Comparison of ENCODE assay signal across 8 cellular contexts in genomic region chr12:40622246-40622838, GRCh38.
DNase-seq lines count a peak whose midpoint lies in the region; ATAC-seq and TF ChIP-seq lines count a peak whose summit lies in the region.

No MANE protein-coding gene starts in this region.

- DNase-seq in AG09309 (ENCODE audit: low read depth) (no peak), IMR-90 (peak; percentile 43), RPMI8226 (peak; percentile 58), mesendoderm (peak; percentile 65), upper lobe of right lung (no peak)
- DNase-seq in effector CD4-positive, alpha-beta T cell, result peak; percentile 4

- no peaks in the 10 kb centered on the region for H3K9me1 ChIP-seq in IMR-90 (ENCODE audit: insufficient read depth, low read length)

- H3K4me3 ChIP-seq in AG09309 (ENCODE audit: control insufficient read depth, low read depth, low read length), result no peak overlapping the region
- H3K4me3 ChIP-seq in GM12875 (ENCODE audit: low read depth, low read length), result no peak overlapping the region
- no peak overlapping the region for H3K4me3 ChIP-seq in IMR-90 (ENCODE audit: insufficient read depth, low read depth, low read length)
- no peak overlapping the region for H3K4me3 ChIP-seq in mesendoderm (ENCODE audit: low read length)
- H3K4me3 ChIP-seq in upper lobe of right lung, result no peak overlapping the region

- POLR2A ChIA-PET in IMR-90 (lab: Charles Lee; ENCODE audit: unreplicated experiment), result no interaction called here

- H3K79me1 ChIP-seq in IMR-90 (ENCODE audit: low read depth in 1 of 2, low read length in 2 of 2) (no peaks in the 10 kb centered on the region), mesendoderm (ENCODE audit: low read length) (no peaks in the 10 kb centered on the region)

- ATAC-seq in IMR-90 (ENCODE audit: low read depth) (peak; percentile 32; the same call in 1 of the 2 replicates), upper lobe of right lung (peak; percentile 60), GM18519 (IDR thresholded peaks at IDR 0.05; ENCODE audit: low FRiP score, unreplicated experiment) (no peak)

- no peak overlapping the region for H4K91ac ChIP-seq in IMR-90 (ENCODE audit: insufficient read depth, low read depth, low read length)

- no CpG with 5 or more reads among the region's 3 CpGs for WGBS in IMR-90 (ENCODE audit: extremely low coverage in 2 of 2, insufficient read length in 1 of 2), 2 experiments
- no CpG with 5 or more reads among the region's 3 CpGs for WGBS in mesendoderm (ENCODE audit: extremely low coverage, insufficient coverage, low lambda C conversion rate)

- H3K56ac ChIP-seq in IMR-90 (ENCODE audit: extremely low read depth, insufficient read depth, low read length) (no peak overlapping the region), mesendoderm (ENCODE audit: low read length) (no peak overlapping the region)

- H3K36me3 ChIP-seq in IMR-90 (ENCODE audit: control insufficient read depth, insufficient read depth, low read length) (no peaks in the 10 kb centered on the region), mesendoderm (ENCODE audit: control insufficient read depth, insufficient read depth, low read length) (no peaks in the 10 kb centered on the region), upper lobe of right lung (no peaks in the 10 kb centered on the region)

- intact Hi-C loops in IMR-90 (cut with micrococcal nuclease) (loop anchor here (2.0 kb wide), 1 partner anchor 298 kb away; no protein-coding TSS in a partner anchor), upper lobe of right lung (cut with DNase I) (loop anchor here (5.0 kb wide), 1 partner anchor 300 kb away; no protein-coding TSS in a partner anchor)

- dilution Hi-C loops in IMR-90 (cut with HindIII; ENCODE audit: low sequenced_read_pairs, unreplicated experiment), result no loop called here

- H4K8ac ChIP-seq in IMR-90 (ENCODE audit: low read depth in 2 of 2, low read length in 2 of 2), result no peak overlapping the region
- H4K8ac ChIP-seq in mesendoderm (ENCODE audit: low read depth, low read length), result no peak overlapping the region

- H2AFZ ChIP-seq in IMR-90 (replicated peaks; ENCODE audit: low read length, poor library complexity), result no peak overlapping the region

- H3K18ac ChIP-seq in IMR-90 (ENCODE audit: low read depth, low read length) (no peak overlapping the region), mesendoderm (ENCODE audit: low read length) (no peak overlapping the region)

- peak; percentile 43 for TF ChIP-seq RAD21 in IMR-90 (IDR thresholded peaks at IDR 0.05; ENCODE audit: low read length)

- peak; percentile 57 for TF ChIP-seq CTCF in AG09309 (IDR thresholded peaks at IDR 0.05; ENCODE audit: control insufficient read depth, insufficient read depth, low read depth, low read length, missing control alignments)
- peak; percentile 55; the same call in 1 of the 2 replicates for TF ChIP-seq CTCF in GM12875 (IDR thresholded peaks at IDR 0.05; ENCODE audit: borderline replicate concordance, insufficient read depth, low read depth, low read length)
- peak; percentile 61 for TF ChIP-seq CTCF in IMR-90 (conservative IDR thresholded peaks at IDR 0.05; ENCODE audit: low read depth, low read length)
- peak; percentile 76 for TF ChIP-seq CTCF in upper lobe of right lung (IDR thresholded peaks at IDR 0.05)

- no peaks in the 10 kb centered on the region for H3K79me2 ChIP-seq in mesendoderm (ENCODE audit: control insufficient read depth, insufficient read depth, low read length)

- H3K4me2 ChIP-seq in IMR-90 (ENCODE audit: low read depth, low read length) (no peak overlapping the region), mesendoderm (ENCODE audit: low read length) (no peak overlapping the region)

- no peaks in the 10 kb centered on the region for H4K20me1 ChIP-seq in IMR-90 (ENCODE audit: insufficient read depth, low read length)

- H3K27me3 ChIP-seq in IMR-90 (ENCODE audit: control insufficient read depth, insufficient read depth, low read length) (no peaks in the 10 kb centered on the region), mesendoderm (ENCODE audit: insufficient read depth, low read length, poor library complexity) (no peaks in the 10 kb centered on the region), upper lobe of right lung (no peaks in the 10 kb centered on the region)

- no peak overlapping the region for H2BK20ac ChIP-seq in IMR-90 (ENCODE audit: low read depth, low read length)

- H2AK5ac ChIP-seq in IMR-90 (ENCODE audit: low read depth, low read length) (no peak overlapping the region), mesendoderm (ENCODE audit: low read length) (no peak overlapping the region)

- CTCF ChIA-PET in IMR-90 (lab: Yijun Ruan, JAX), result interaction anchor here (0.6 kb wide), 1 partner anchor 778 kb away, joined by 6 read pairs; no protein-coding TSS in a partner anchor

- H3K27ac ChIP-seq in IMR-90 (ENCODE audit: insufficient read depth, low read length) (no peak overlapping the region), mesendoderm (ENCODE audit: low read depth, low read length) (no peak overlapping the region), upper lobe of right lung (no peak overlapping the region)

- H3K4me1 ChIP-seq in IMR-90 (ENCODE audit: control insufficient read depth, insufficient read depth, low read length) (no peaks in the 10 kb centered on the region), mesendoderm (ENCODE audit: control insufficient read depth, low read depth, low read length) (no peaks in the 10 kb centered on the region), upper lobe of right lung (no peaks in the 10 kb centered on the region)

- no peak overlapping the region for H2BK15ac ChIP-seq in IMR-90 (ENCODE audit: low read depth, low read length)
- no peak overlapping the region for H2BK15ac ChIP-seq in mesendoderm (replicated peaks; ENCODE audit: low read depth)

- H4K5ac ChIP-seq in IMR-90 (ENCODE audit: low read depth, low read length), result no peak overlapping the region
- H4K5ac ChIP-seq in mesendoderm (ENCODE audit: low read length), result no peak overlapping the region

- no peak for TF ChIP-seq POLR2A in IMR-90 (IDR thresholded peaks at IDR 0.05; ENCODE audit: low read depth, low read length)

- H2BK5ac ChIP-seq in IMR-90 (ENCODE audit: low read depth, low read length, poor library complexity, severe bottlenecking), result no peak overlapping the region
- H2BK5ac ChIP-seq in mesendoderm (ENCODE audit: low read length), result no peak overlapping the region

- BruUV-seq in IMR-90 (replicated peaks; lab: Mats Ljungman, UMichigan), result no TSS peak

- in situ Hi-C loops in IMR-90 (cut with MboI; ENCODE audit: low sequenced_read_pairs), result loop anchor here (10.0 kb wide), 1 partner anchor 302 kb away; no protein-coding TSS in a partner anchor

- no peak overlapping the region for H3K9ac ChIP-seq in IMR-90 (ENCODE audit: low read depth, low read length)
- H3K9ac ChIP-seq in mesendoderm (ENCODE audit: low read length), result no peak overlapping the region

- H2AK9ac ChIP-seq in IMR-90 (replicated peaks; ENCODE audit: low read depth, low read length, poor library complexity), result no peak overlapping the region

- no peaks in the 10 kb centered on the region for H3K9me3 ChIP-seq in IMR-90 (ENCODE audit: control insufficient read depth, insufficient read depth, low read length)
- H3K9me3 ChIP-seq in upper lobe of right lung, result no peaks in the 10 kb centered on the region

- H2BK120ac ChIP-seq in IMR-90 (ENCODE audit: low read depth, low read length), result no peak overlapping the region
- no peak overlapping the region for H2BK120ac ChIP-seq in mesendoderm (ENCODE audit: low read depth, low read length)

- H3K23ac ChIP-seq in IMR-90 (ENCODE audit: low read depth, low read length), result no peak overlapping the region
- no peak overlapping the region for H3K23ac ChIP-seq in mesendoderm (ENCODE audit: low read length)

- H3K14ac ChIP-seq in IMR-90 (replicated peaks; ENCODE audit: low read depth, low read length), result no peak overlapping the region

- H3K4ac ChIP-seq in IMR-90 (ENCODE audit: low read depth, low read length) (no peak overlapping the region), mesendoderm (ENCODE audit: low read depth, low read length) (no peak overlapping the region)

TF ChIP-seq in IMR-90, 13 proteins besides CTCF, POLR2A, EP300 and RAD21:
- TF ChIP-seq BHLHE40 (IDR thresholded peaks at IDR 0.05; ENCODE audit: low read depth, low read length) (no peak), SMC3 (IDR thresholded peaks at IDR 0.05; ENCODE audit: low read depth, low read length) (peak; percentile 31)

Comparison
In these comparisons a context has a peak if more than half of its experiments do, and no peak if none do; other contexts are left out.
1. DNase-seq: peak in IMR-90 (single experiment), RPMI8226 (single experiment), effector CD4-positive, alpha-beta T cell (single experiment) and mesendoderm (single experiment); none in AG09309 (single experiment) and upper lobe of right lung (single experiment).
2. Peak in every context shown above with its lines, with median percentiles within 50 percentile points of each other: CTCF ChIP-seq.